ENCODE assay signal across 11 cellular contexts in the genomic region with DNA sequence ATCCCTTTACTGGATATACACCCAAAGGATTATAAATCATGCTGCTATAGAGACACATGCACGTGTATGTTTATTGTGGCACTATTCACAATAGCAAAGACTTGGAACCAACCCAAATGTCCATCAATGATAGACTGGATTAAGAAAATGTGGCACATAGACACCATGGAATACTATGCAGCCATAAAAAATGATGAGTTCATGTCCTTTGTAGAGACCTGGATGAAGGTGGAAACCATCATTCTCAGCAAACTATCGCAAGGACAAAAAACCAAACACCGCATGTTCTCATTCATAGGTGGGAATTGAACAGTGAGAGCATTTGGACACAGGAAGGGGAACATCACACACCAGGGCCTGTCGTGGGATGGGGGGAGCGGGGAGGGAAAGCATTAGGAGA. TPM values are rescaled to one million over a fixed set of nuclear protein-coding genes. Genes with fewer than 3 reads are reported as not detected.
"Had no signal": no experiment of that assay in that cellular context is flagged by ENCODE, and none has a peak within 500 bp of the region (broad histone marks: within the 10 kb centered on the region; RNA-seq: fewer than 3 reads in every experiment).

No MANE protein-coding gene starts in this region.

RNA-seq across cellular contexts. Expression of a gene that starts 58.0 kb away (rescaled TPM):
- total RNA-seq: activated naive CD4-positive, alpha-beta T cell treated with anti-CD3 and anti-CD28 coated beads for 36 hours; activated naive CD4-positive, alpha-beta T cell treated with anti-CD3 and anti-CD28 coated beads, Interleukin-2, amount 50 U/mL, for 72 hours; activated naive CD8-positive, alpha-beta T cell treated with anti-CD3 and anti-CD28 coated beads for 36 hours; activated naive CD8-positive, alpha-beta T cell treated with anti-CD3 and anti-CD28 coated beads, Interleukin-2, amount 10 ng/mL, durations not matched to agents 7 days and 5 days; activated T-cell treated with anti-CD3 and anti-CD28 coated beads, Interleukin-2, amount 50 U/mL, for 4 hours; activated T-cell treated with anti-CD3 and anti-CD28 coated beads, Interleukin-2, amount 50 U/mL, for 72 hours; activated T-helper 1 cell treated with anti-CD3 and anti-CD28 coated beads, Interleukin-12 subunit alpha, Interleukin-12 subunit beta, Interleukin-2, Interleukin-4 antibody, amounts not matched to agents 30 ng/mL and 10 ng/mL and 1 ng/mL, durations not matched to agents 14 hours and 24 hours and 36 hours; activated T-helper 2 cell treated with anti-CD3 and anti-CD28 coated beads, Interferon-gamma antibody, Interleukin-2, Interleukin-4, amounts not matched to agents 10 μg/mL and 5 μg/mL and 100 μg/mL, durations not matched to agents 14 hours and 24 hours and 36 hours; adrenal gland; aorta; bronchial epithelial cell had no signal
